Comparison of ENCODE assay signal across 2 cellular contexts in genomic region chr12:1115471-1116242, GRCh38.
TF ChIP-seq lines count a peak whose summit lies in the region.

No MANE protein-coding gene starts in this region.

TF ChIP-seq in GM12878, 131 proteins besides CTCF, POLR2A, EP300 and RAD21 (continued from another document):
- TF ChIP-seq MLLT1 (IDR thresholded peaks at IDR 0.05) (no peak), DPF2 (IDR thresholded peaks at IDR 0.05) (no peak), ZZZ3 (IDR thresholded peaks at IDR 0.05; ENCODE audit: control insufficient read depth, insufficient read length, low read depth) (no peak), NR2C2 (IDR thresholded peaks at IDR 0.05; ENCODE audit: borderline replicate concordance, control insufficient read depth, insufficient read length, low read depth) (no peak), JUNB (IDR thresholded peaks at IDR 0.05) (peak; percentile 11; the same call in 1 of the 2 replicates), ZNF274 (IDR thresholded peaks at IDR 0.05; ENCODE audit: insufficient read depth, insufficient read length) (no peak)

TF ChIP-seq in HEK293T, 16 proteins besides CTCF, POLR2A, EP300 and RAD21:
- TF ChIP-seq PKNOX1 (IDR thresholded peaks at IDR 0.05) (no peak), CTBP1 (IDR thresholded peaks at IDR 0.05; ENCODE audit: borderline replicate concordance) (no peak), ZNF384 (IDR thresholded peaks at IDR 0.05) (no peak), FOXM1 (IDR thresholded peaks at IDR 0.05; ENCODE audit: borderline replicate concordance) (no peak), TARDBP (IDR thresholded peaks at IDR 0.05) (no peak), LEF1 (IDR thresholded peaks at IDR 0.05; ENCODE audit: borderline replicate concordance) (no peak), NFRKB (IDR thresholded peaks at IDR 0.05) (no peak), SUZ12 (IDR thresholded peaks at IDR 0.05) (no peak)
